In the genomic region with DNA sequence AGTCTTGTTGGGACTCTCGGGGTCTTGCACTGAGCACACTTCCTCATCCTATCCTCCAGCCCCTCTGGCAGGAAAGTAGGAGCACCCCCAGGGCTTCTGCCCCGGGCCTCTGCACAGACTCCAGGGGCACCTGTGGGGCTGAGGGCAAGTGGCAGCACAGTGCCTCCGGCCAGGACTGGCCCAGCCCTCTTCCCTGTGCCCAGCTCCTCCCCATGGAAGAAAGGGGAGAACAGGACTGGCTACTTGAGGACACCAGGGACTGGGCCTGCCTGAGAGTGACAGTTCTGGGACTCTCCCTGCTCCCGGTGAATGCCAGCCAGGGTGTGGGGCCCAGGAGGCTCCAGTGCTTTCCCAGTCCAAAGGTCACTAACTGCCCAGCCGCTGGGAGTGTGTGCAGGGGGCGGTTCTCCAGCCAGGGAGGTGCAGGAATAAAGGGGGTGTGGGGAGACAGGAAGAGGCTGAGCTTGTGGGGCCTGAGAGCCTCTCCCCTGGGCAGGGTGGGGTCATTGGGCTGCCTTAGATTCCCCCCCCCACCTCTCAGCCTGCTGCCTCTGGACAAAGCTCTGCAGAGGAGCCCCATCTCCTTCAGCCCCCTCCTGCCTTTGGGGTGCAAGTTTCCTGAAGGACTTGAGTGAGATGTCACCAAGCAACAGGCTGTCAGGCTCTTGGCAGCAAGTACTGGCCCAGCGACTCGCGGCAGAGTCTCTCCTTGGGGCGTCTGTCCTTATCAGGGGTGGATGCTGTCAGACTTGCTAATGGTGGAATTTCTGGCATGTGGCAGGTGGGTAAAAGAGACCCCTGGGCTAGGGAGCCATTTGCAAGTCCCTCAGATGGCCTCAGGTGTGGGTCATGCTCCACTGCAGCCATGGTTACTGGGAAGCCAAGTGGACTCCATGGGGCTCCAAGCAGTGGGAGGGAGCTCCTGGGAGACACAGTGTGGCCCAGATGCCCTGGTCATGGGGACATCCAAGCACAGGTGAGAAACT, we compare ENCODE assay signal across 1 cellular context.
TF ChIP-seq lines count a peak whose summit lies in the region.

No MANE protein-coding gene starts in this region.

TF ChIP-seq in HepG2, 621 proteins besides CTCF, POLR2A, EP300 and RAD21 (continued from another document and continues in another):
- no peak; the same call in 1 of the 2 replicates for TF ChIP-seq ZNF441 (CRISPR knock-in tag; IDR thresholded peaks at IDR 0.05; ENCODE audit: borderline replicate concordance)
- TF ChIP-seq ZNF75D (CRISPR knock-in tag; IDR thresholded peaks at IDR 0.05; ENCODE audit: borderline replicate concordance): no peak
- TF ChIP-seq ZNF749 (CRISPR knock-in tag; IDR thresholded peaks at IDR 0.05; ENCODE audit: borderline replicate concordance): peak; percentile 54; the same call in 1 of the 2 replicates
- TF ChIP-seq ZBTB21 (CRISPR knock-in tag; IDR thresholded peaks at IDR 0.05): no peak
- TF ChIP-seq ZC3H4 (CRISPR knock-in tag; IDR thresholded peaks at IDR 0.05; ENCODE audit: borderline replicate concordance): no peak
- TF ChIP-seq ZNF614 (CRISPR knock-in tag; IDR thresholded peaks at IDR 0.05; ENCODE audit: borderline replicate concordance): peak; percentile 73; the same call in 1 of the 2 replicates
- TF ChIP-seq ZNF33B (CRISPR knock-in tag; IDR thresholded peaks at IDR 0.05): no peak
- TF ChIP-seq, protein P1, sequence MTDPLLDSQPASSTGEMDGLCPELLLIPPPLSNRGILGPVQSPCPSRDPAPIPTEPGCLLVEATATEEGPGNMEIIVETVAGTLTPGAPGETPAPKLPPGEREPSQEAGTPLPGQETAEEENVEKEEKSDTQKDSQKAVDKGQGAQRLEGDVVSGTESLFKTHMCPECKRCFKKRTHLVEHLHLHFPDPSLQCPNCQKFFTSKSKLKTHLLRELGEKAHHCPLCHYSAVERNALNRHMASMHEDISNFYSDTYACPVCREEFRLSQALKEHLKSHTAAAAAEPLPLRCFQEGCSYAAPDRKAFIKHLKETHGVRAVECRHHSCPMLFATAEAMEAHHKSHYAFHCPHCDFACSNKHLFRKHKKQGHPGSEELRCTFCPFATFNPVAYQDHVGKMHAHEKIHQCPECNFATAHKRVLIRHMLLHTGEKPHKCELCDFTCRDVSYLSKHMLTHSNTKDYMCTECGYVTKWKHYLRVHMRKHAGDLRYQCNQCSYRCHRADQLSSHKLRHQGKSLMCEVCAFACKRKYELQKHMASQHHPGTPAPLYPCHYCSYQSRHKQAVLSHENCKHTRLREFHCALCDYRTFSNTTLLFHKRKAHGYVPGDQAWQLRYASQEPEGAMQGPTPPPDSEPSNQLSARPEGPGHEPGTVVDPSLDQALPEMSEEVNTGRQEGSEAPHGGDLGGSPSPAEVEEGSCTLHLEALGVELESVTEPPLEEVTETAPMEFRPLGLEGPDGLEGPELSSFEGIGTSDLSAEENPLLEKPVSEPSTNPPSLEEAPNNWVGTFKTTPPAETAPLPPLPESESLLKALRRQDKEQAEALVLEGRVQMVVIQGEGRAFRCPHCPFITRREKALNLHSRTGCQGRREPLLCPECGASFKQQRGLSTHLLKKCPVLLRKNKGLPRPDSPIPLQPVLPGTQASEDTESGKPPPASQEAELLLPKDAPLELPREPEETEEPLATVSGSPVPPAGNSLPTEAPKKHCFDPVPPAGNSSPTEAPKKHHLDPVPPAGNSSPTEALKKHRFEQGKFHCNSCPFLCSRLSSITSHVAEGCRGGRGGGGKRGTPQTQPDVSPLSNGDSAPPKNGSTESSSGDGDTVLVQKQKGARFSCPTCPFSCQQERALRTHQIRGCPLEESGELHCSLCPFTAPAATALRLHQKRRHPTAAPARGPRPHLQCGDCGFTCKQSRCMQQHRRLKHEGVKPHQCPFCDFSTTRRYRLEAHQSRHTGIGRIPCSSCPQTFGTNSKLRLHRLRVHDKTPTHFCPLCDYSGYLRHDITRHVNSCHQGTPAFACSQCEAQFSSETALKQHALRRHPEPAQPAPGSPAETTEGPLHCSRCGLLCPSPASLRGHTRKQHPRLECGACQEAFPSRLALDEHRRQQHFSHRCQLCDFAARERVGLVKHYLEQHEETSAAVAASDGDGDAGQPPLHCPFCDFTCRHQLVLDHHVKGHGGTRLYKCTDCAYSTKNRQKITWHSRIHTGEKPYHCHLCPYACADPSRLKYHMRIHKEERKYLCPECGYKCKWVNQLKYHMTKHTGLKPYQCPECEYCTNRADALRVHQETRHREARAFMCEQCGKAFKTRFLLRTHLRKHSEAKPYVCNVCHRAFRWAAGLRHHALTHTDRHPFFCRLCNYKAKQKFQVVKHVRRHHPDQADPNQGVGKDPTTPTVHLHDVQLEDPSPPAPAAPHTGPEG (CRISPR knock-in tag; IDR thresholded peaks at IDR 0.05): no peak
- peak; percentile 79; the same call in 1 of the 2 replicates for TF ChIP-seq ZNF335 (CRISPR knock-in tag; IDR thresholded peaks at IDR 0.05)
- TF ChIP-seq RFX3 (CRISPR knock-in tag; IDR thresholded peaks at IDR 0.05): peak; percentile 46; the same call in 1 of the 2 replicates
- peak; percentile 87; the same call in 1 of the 2 replicates for TF ChIP-seq ZSCAN31 (CRISPR knock-in tag; IDR thresholded peaks at IDR 0.05; ENCODE audit: low read depth)
- no peak; the same call in 1 of the 2 replicates for TF ChIP-seq MYNN (CRISPR knock-in tag; IDR thresholded peaks at IDR 0.05; ENCODE audit: low read depth)
- TF ChIP-seq RARA (CRISPR knock-in tag; IDR thresholded peaks at IDR 0.05): peak; percentile 39; the same call in 1 of the 2 replicates
- TF ChIP-seq ZNF720 (CRISPR knock-in tag; IDR thresholded peaks at IDR 0.05): no peak
- TF ChIP-seq ZNF274 (CRISPR knock-in tag; IDR thresholded peaks at IDR 0.05): peak; percentile 56
- TF ChIP-seq, protein P2, sequence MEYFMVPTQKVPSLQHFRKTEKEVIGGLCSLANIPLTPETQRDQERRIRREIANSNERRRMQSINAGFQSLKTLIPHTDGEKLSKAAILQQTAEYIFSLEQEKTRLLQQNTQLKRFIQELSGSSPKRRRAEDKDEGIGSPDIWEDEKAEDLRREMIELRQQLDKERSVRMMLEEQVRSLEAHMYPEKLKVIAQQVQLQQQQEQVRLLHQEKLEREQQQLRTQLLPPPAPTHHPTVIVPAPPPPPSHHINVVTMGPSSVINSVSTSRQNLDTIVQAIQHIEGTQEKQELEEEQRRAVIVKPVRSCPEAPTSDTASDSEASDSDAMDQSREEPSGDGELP (IDR thresholded peaks at IDR 0.05; ENCODE audit: borderline replicate concordance, low read depth): peak; percentile 79; the same call in 1 of the 2 replicates
- TF ChIP-seq THAP11 (CRISPR knock-in tag; IDR thresholded peaks at IDR 0.05): peak; percentile 74
- no peak for TF ChIP-seq NR2F2 (IDR thresholded peaks at IDR 0.05; ENCODE audit: borderline replicate concordance, low read depth)
- TF ChIP-seq SSRP1 (CRISPR knock-in tag; IDR thresholded peaks at IDR 0.05): peak; percentile 46; the same call in 1 of the 2 replicates
- no peak; the same call in none of the 2 replicates for TF ChIP-seq TGIF2 (CRISPR knock-in tag; IDR thresholded peaks at IDR 0.05)
- TF ChIP-seq TRIM24 (CRISPR knock-in tag; IDR thresholded peaks at IDR 0.05): peak; percentile 57; the same call in 1 of the 2 replicates
- no peak for TF ChIP-seq NR3C1 (CRISPR knock-in tag; IDR thresholded peaks at IDR 0.05)
- no peak for TF ChIP-seq ATF7 (IDR thresholded peaks at IDR 0.05)
- no peak for TF ChIP-seq ATF7 (CRISPR knock-in tag; IDR thresholded peaks at IDR 0.05)
- TF ChIP-seq TBL1XR1 (IDR thresholded peaks at IDR 0.05; ENCODE audit: borderline replicate concordance, low read length, partially characterized antibody): no peak
- TF ChIP-seq, protein P3, sequence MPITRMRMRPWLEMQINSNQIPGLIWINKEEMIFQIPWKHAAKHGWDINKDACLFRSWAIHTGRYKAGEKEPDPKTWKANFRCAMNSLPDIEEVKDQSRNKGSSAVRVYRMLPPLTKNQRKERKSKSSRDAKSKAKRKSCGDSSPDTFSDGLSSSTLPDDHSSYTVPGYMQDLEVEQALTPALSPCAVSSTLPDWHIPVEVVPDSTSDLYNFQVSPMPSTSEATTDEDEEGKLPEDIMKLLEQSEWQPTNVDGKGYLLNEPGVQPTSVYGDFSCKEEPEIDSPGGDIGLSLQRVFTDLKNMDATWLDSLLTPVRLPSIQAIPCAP (CRISPR knock-in tag; IDR thresholded peaks at IDR 0.05; ENCODE audit: low read depth): no peak
- TF ChIP-seq, protein P4, sequence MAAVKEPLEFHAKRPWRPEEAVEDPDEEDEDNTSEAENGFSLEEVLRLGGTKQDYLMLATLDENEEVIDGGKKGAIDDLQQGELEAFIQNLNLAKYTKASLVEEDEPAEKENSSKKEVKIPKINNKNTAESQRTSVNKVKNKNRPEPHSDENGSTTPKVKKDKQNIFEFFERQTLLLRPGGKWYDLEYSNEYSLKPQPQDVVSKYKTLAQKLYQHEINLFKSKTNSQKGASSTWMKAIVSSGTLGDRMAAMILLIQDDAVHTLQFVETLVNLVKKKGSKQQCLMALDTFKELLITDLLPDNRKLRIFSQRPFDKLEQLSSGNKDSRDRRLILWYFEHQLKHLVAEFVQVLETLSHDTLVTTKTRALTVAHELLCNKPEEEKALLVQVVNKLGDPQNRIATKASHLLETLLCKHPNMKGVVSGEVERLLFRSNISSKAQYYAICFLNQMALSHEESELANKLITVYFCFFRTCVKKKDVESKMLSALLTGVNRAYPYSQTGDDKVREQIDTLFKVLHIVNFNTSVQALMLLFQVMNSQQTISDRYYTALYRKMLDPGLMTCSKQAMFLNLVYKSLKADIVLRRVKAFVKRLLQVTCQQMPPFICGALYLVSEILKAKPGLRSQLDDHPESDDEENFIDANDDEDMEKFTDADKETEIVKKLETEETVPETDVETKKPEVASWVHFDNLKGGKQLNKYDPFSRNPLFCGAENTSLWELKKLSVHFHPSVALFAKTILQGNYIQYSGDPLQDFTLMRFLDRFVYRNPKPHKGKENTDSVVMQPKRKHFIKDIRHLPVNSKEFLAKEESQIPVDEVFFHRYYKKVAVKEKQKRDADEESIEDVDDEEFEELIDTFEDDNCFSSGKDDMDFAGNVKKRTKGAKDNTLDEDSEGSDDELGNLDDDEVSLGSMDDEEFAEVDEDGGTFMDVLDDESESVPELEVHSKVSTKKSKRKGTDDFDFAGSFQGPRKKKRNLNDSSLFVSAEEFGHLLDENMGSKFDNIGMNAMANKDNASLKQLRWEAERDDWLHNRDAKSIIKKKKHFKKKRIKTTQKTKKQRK (IDR thresholded peaks at IDR 0.05; ENCODE audit: low read length): no peak
- TF ChIP-seq, protein P5, sequence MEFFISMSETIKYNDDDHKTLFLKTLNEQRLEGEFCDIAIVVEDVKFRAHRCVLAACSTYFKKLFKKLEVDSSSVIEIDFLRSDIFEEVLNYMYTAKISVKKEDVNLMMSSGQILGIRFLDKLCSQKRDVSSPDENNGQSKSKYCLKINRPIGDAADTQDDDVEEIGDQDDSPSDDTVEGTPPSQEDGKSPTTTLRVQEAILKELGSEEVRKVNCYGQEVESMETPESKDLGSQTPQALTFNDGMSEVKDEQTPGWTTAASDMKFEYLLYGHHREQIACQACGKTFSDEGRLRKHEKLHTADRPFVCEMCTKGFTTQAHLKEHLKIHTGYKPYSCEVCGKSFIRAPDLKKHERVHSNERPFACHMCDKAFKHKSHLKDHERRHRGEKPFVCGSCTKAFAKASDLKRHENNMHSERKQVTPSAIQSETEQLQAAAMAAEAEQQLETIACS (CRISPR knock-in tag; IDR thresholded peaks at IDR 0.05): no peak
- TF ChIP-seq, protein P6, sequence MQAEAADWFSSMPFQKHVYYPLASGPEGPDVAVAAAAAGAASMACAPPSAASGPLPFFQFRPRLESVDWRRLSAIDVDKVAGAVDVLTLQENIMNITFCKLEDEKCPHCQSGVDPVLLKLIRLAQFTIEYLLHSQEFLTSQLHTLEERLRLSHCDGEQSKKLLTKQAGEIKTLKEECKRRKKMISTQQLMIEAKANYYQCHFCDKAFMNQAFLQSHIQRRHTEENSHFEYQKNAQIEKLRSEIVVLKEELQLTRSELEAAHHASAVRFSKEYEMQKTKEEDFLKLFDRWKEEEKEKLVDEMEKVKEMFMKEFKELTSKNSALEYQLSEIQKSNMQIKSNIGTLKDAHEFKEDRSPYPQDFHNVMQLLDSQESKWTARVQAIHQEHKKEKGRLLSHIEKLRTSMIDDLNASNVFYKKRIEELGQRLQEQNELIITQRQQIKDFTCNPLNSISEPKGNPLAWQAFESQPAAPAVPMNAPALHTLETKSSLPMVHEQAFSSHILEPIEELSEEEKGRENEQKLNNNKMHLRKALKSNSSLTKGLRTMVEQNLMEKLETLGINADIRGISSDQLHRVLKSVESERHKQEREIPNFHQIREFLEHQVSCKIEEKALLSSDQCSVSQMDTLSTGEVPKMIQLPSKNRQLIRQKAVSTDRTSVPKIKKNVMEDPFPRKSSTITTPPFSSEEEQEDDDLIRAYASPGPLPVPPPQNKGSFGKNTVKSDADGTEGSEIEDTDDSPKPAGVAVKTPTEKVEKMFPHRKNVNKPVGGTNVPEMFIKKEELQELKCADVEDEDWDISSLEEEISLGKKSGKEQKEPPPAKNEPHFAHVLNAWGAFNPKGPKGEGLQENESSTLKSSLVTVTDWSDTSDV (CRISPR knock-in tag; IDR thresholded peaks at IDR 0.05): no peak; the same call in 1 of the 2 replicates
- TF ChIP-seq CCDC6 (CRISPR knock-in tag; IDR thresholded peaks at IDR 0.05): peak; percentile 92
- TF ChIP-seq, protein P7, sequence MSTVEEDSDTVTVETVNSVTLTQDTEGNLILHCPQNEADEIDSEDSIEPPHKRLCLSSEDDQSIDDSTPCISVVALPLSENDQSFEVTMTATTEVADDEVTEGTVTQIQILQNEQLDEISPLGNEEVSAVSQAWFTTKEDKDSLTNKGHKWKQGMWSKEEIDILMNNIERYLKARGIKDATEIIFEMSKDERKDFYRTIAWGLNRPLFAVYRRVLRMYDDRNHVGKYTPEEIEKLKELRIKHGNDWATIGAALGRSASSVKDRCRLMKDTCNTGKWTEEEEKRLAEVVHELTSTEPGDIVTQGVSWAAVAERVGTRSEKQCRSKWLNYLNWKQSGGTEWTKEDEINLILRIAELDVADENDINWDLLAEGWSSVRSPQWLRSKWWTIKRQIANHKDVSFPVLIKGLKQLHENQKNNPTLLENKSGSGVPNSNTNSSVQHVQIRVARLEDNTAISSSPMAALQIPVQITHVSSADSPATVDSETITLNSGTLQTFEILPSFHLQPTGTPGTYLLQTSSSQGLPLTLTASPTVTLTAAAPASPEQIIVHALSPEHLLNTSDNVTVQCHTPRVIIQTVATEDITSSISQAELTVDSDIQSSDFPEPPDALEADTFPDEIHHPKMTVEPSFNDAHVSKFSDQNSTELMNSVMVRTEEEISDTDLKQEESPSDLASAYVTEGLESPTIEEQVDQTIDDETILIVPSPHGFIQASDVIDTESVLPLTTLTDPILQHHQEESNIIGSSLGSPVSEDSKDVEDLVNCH (CRISPR knock-in tag; IDR thresholded peaks at IDR 0.05): no peak
- TF ChIP-seq CBX1 (IDR thresholded peaks at IDR 0.05; ENCODE audit: low read depth): no peak
- peak; percentile 72; the same call in 1 of the 2 replicates for TF ChIP-seq ARNT2 (CRISPR knock-in tag; IDR thresholded peaks at IDR 0.05; ENCODE audit: low read depth)
- TF ChIP-seq ZFP62 (CRISPR knock-in tag; IDR thresholded peaks at IDR 0.05): no peak
- TF ChIP-seq TOPORS (CRISPR knock-in tag; IDR thresholded peaks at IDR 0.05): no peak
- TF ChIP-seq, protein P8, sequence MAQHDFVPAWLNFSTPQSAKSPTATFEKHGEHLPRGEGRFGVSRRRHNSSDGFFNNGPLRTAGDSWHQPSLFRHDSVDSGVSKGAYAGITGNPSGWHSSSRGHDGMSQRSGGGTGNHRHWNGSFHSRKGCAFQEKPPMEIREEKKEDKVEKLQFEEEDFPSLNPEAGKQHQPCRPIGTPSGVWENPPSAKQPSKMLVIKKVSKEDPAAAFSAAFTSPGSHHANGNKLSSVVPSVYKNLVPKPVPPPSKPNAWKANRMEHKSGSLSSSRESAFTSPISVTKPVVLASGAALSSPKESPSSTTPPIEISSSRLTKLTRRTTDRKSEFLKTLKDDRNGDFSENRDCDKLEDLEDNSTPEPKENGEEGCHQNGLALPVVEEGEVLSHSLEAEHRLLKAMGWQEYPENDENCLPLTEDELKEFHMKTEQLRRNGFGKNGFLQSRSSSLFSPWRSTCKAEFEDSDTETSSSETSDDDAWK (CRISPR knock-in tag; IDR thresholded peaks at IDR 0.05): no peak
